16 cellular contexts compared by ENCODE assay signal in the genomic region with DNA sequence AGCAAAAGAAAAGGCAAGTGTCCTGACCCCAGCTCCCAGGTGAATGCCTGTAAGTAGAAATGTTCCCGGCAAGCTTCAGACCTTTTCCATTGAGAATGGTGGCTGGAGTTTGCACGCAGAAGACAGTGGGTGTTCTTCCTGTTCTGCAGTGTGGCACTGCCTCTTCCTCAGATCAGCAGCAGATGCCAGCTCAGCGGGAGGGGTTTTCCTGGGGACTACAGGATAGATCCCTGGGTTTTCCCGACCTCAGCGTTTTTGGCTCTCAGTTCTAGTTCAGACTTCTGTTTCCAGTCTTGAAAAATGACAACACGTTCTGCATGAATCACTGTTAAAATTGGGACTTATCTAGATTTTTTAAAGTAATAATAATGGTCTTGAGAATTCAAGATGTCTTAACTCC. TPM values are rescaled to one million over a fixed set of nuclear protein-coding genes. Genes with fewer than 3 reads are reported as not detected.
DNase-seq lines count a peak whose midpoint lies in the region; ATAC-seq, FAIRE-seq and TF ChIP-seq lines count a peak whose summit lies in the region.
"Had no signal": no experiment of that assay in that cellular context is flagged by ENCODE, and none has a peak within 500 bp of the region (broad histone marks: within the 10 kb centered on the region; RNA-seq: fewer than 3 reads in every experiment).

No MANE protein-coding gene starts in this region.

- TF ChIP-seq POLR2A in heart left ventricle (IDR thresholded peaks at IDR 0.05): no peak

- intact Hi-C loops in heart left ventricle (cut with DNase I): loop anchor here in 1 of 10 donors (5.0 kb wide), 1 partner anchor 37 kb away; no protein-coding TSS in a partner anchor
- intact Hi-C loops in pancreas (cut with DNase I): no loop called here

- H3K36me3 ChIP-seq in heart left ventricle: no peaks in the 10 kb centered on the region
- H3K36me3 ChIP-seq in pancreas: no peaks in the 10 kb centered on the region
- H3K36me3 ChIP-seq: BLaER1 treated with 17β-estradiol and CSF1 and Interleukin-3, amounts not matched to agents 10 nM and 100 nM had no signal

- H3K27me3 Mint-ChIP-seq in T-helper 17 cell: peaks cover 14% of the 10 kb centered on the region

- H3K4me3 Mint-ChIP-seq in T-helper 17 cell: no peak overlapping the region
- H3K4me3 Mint-ChIP-seq: naive thymus-derived CD8-positive, alpha-beta T cell had no signal

- H3K4me3 ChIP-seq in heart left ventricle: no peak overlapping the region
- no peak overlapping the region for H3K4me3 ChIP-seq in pancreas
- H3K4me3 ChIP-seq: BLaER1 treated with 17β-estradiol and CSF1 and Interleukin-3, amounts not matched to agents 10 nM and 100 nM had no signal

- DNase-seq in DMS 273 treated with DMSO at 0.1 percent for 48 hours (lab: John Stamatoyannopoulos, UW) (peak; percentile 47), RCC 7860 (ENCODE audit: low spot score) (peak; percentile 30), heart left ventricle (peak in 4 of 5 donors; percentile 60 to 83 (median 70)), pancreas (no peak), SIG-M5 (lab: John Stamatoyannopoulos, UW) (no peak), T-helper 17 cell (no peak), SHP77 (lab: John Stamatoyannopoulos, UW) (no peak)
- DNase-seq: activated CD4-positive, alpha-beta T cell treated with anti-CD3 and anti-CD28 coated beads for 1 hour; erythroblast; GDM1; naive thymus-derived CD8-positive, alpha-beta T cell; NCI-H1092; NCI-H82 had no signal

- no peaks in the 10 kb centered on the region for H3K9me3 ChIP-seq in heart left ventricle
- no peaks in the 10 kb centered on the region for H3K9me3 ChIP-seq in pancreas
- H3K9me3 ChIP-seq in T-helper 17 cell (ENCODE audit: control insufficient read depth, low read length, poor library complexity, severe bottlenecking): no peaks in the 10 kb centered on the region
- H3K9me3 ChIP-seq: BLaER1 treated with 17β-estradiol and CSF1 and Interleukin-3, amounts not matched to agents 10 nM and 100 nM had no signal

- H3K27ac Mint-ChIP-seq in T-helper 17 cell: no peak overlapping the region
- H3K27ac Mint-ChIP-seq: naive thymus-derived CD8-positive, alpha-beta T cell had no signal

- H3K36me3 Mint-ChIP-seq in T-helper 17 cell (ENCODE audit: low read depth): no peaks in the 10 kb centered on the region
- H3K36me3 Mint-ChIP-seq: naive thymus-derived CD8-positive, alpha-beta T cell had no signal

- ATAC-seq in heart left ventricle (peak in 3 of 4 donors; percentile 53 to 73 (median 67)), pancreas (peak in 3 of 4 donors; percentile 54 to 65 (median 58)), T-helper 17 cell (no peak), HG02852 (IDR thresholded peaks at IDR 0.05; ENCODE audit: unreplicated experiment) (no peak)
- ATAC-seq: naive thymus-derived CD8-positive, alpha-beta T cell; SK-N-SH treated with all-trans-retinoic acid at 6 μM for 48 hours had no signal

- peaks cover 0 to 41% (median 15%) of the 10 kb centered on the region in 12 donors for H3K4me1 ChIP-seq in heart left ventricle
- peaks cover 0 to 7% (median 0%) of the 10 kb centered on the region in 3 donors for H3K4me1 ChIP-seq in pancreas

- H3K4me1 Mint-ChIP-seq in T-helper 17 cell: peaks cover 10% of the 10 kb centered on the region

- 58 to 78% (median 67%) methylated on average over 6 of the region's 6 CpGs for WGBS in heart left ventricle, 4 donors
- 86 to 88% methylated on average over 6 of the region's 6 CpGs for WGBS in pancreas, 2 donors

- peak overlapping the region in 1 of 12 donors; percentile 63 for H3K27ac ChIP-seq in heart left ventricle
- no peak overlapping the region for H3K27ac ChIP-seq in pancreas

- no peak for TF ChIP-seq CTCF in heart left ventricle (IDR thresholded peaks at IDR 0.05)
- no peak for TF ChIP-seq CTCF in pancreas (IDR thresholded peaks at IDR 0.05)

- no peak for FAIRE-seq in RCC 7860 (lab: Jason Lieb, UNC)
- no peak for FAIRE-seq in pancreas (lab: Jason Lieb, UNC)

- no peaks in the 10 kb centered on the region for H3K27me3 ChIP-seq in heart left ventricle
- no peaks in the 10 kb centered on the region for H3K27me3 ChIP-seq in pancreas
- H3K27me3 ChIP-seq: BLaER1 treated with 17β-estradiol and CSF1 and Interleukin-3, amounts not matched to agents 10 nM and 100 nM had no signal

RNA-seq across cellular contexts. Expression of gene GRHL1, which starts 39.2 kb away (rescaled TPM):
- total RNA-seq in heart left ventricle (1 to 10 TPM in 6 of 9 donors, under 1 TPM in 3; 0.79 to 2.8 (median 1.1) TPM), pancreas (1 to 10 TPM; 1.1 to 5.3 (median 2.2) TPM), T-helper 17 cell (1 to 10 TPM in 1 of 2 donors, under 1 TPM in 1; 0.60 to 3.7 TPM)
- polyA plus RNA-seq in heart left ventricle (under 1 TPM; 0.50 to 0.57 TPM), pancreas (1 to 10 TPM in 1 of 2 donors, under 1 TPM in 1; 0.95 to 2.4 TPM)

RNA-seq across cellular contexts. Expression of gene KLF11, which starts 52.6 kb away (rescaled TPM):
- total RNA-seq in heart left ventricle: 10 to 100 TPM; 11.8 to 43.8 (median 21.4) TPM
- polyA plus RNA-seq in heart left ventricle: 1 to 10 TPM; 5.4 to 8.0 TPM
- 10 to 100 TPM; 17.3 to 41.2 (median 27.0) TPM for total RNA-seq in pancreas
- 10 to 100 TPM in 1 of 2 donors, 1 to 10 TPM in 1; 6.4 to 16.4 TPM for polyA plus RNA-seq in pancreas
- total RNA-seq in T-helper 17 cell: 10 to 100 TPM; 38.0 to 44.5 TPM

Comparison
In these comparisons a context has a peak if more than half of its experiments do, and no peak if none do; other contexts are left out.
1. DNase-seq: peak in DMS 273 treated with DMSO at 0.1 percent for 48 hours (single experiment), RCC 7860 (single experiment) and heart left ventricle (4 of 5); none in pancreas (0 of 6), SIG-M5 (single experiment), T-helper 17 cell (0 of 3) and SHP77 (0 of 2).
2. ATAC-seq: peak in heart left ventricle (3 of 4) and pancreas (3 of 4); none in T-helper 17 cell (single experiment) and HG02852 (single experiment).